ENCODE assay signal across 11 cellular contexts in genomic region chr1:169750041-169750440, GRCh38. TPM values are rescaled to one million over a fixed set of nuclear protein-coding genes. Genes with fewer than 3 reads are reported as not detected.
"Had no signal": no experiment of that assay in that cellular context is flagged by ENCODE, and none has a peak within 500 bp of the region (broad histone marks: within the 10 kb centered on the region; RNA-seq: fewer than 3 reads in every experiment).

No MANE protein-coding gene starts in this region.

- H3K4me1 ChIP-seq: HAP-1 had no signal

- H3K27ac Mint-ChIP-seq: HFFc6 had no signal

- H3K9me3 Mint-ChIP-seq: HFFc6 had no signal

- H3K4me2 ChIP-seq: KMS-11 had no signal

- H3K9me3 ChIP-seq: HAP-1 had no signal

- DNase-seq: GOT3, H7, HFFc6, Karpas-422, KBM-7 had no signal

- H3K4me3 ChIP-seq: HAP-1 had no signal

- ATAC-seq: HCT116 had no signal

- H3K9ac ChIP-seq: KMS-11 had no signal

- H3K36me3 ChIP-seq: HAP-1 had no signal

- FAIRE-seq: HTR-8/SVneo had no signal

- H3K27ac ChIP-seq: KMS-11 had no signal

- H3K4me3 Mint-ChIP-seq: HFFc6 had no signal

RNA-seq across cellular contexts. Expression of gene SELE, which starts 16.2 kb away (rescaled TPM):
- total RNA-seq: H4, H7, HFFc6, HT-29 had no signal

RNA-seq across cellular contexts. Expression of gene SELL, which starts 38.6 kb away (rescaled TPM):
- total RNA-seq: H7, HT-29 had no signal
